ENCODE assay signal across 1 cellular context in the genomic region with DNA sequence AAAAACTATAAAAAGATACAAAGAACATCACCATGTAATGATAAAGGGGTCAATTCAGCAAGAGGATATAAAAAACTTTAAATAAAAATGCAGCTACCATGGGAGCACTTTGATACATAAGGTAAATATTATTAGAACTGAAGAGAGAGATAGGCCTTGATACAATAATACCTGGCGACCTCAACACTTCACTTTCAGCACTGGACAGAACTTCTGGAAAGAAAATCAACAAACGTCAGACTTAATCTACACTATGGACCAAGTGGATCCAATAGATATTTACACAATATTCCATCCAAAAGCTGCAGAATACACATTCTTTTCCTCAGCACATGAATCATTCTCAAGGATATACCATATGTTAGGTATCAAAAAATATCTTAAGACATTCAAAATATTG.
TF ChIP-seq lines count a peak whose summit lies in the region.

No MANE protein-coding gene starts in this region.

TF ChIP-seq in WTC11, 78 proteins besides CTCF, POLR2A, EP300 and RAD21 (continued from another document):
- TF ChIP-seq, protein P1, sequence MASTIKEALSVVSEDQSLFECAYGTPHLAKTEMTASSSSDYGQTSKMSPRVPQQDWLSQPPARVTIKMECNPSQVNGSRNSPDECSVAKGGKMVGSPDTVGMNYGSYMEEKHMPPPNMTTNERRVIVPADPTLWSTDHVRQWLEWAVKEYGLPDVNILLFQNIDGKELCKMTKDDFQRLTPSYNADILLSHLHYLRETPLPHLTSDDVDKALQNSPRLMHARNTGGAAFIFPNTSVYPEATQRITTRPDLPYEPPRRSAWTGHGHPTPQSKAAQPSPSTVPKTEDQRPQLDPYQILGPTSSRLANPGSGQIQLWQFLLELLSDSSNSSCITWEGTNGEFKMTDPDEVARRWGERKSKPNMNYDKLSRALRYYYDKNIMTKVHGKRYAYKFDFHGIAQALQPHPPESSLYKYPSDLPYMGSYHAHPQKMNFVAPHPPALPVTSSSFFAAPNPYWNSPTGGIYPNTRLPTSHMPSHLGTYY (CRISPR knock-in tag; IDR thresholded peaks at IDR 0.05), result no peak
- TF ChIP-seq ZNF317 (CRISPR knock-in tag; IDR thresholded peaks at IDR 0.05; ENCODE audit: borderline replicate concordance, low read depth) (no peak), IRF2 (CRISPR knock-in tag; IDR thresholded peaks at IDR 0.05; ENCODE audit: borderline replicate concordance, low read depth) (no peak), GTF2I (CRISPR knock-in tag; conservative IDR thresholded peaks at IDR 0.05) (no peak)
- TF ChIP-seq, protein P2, sequence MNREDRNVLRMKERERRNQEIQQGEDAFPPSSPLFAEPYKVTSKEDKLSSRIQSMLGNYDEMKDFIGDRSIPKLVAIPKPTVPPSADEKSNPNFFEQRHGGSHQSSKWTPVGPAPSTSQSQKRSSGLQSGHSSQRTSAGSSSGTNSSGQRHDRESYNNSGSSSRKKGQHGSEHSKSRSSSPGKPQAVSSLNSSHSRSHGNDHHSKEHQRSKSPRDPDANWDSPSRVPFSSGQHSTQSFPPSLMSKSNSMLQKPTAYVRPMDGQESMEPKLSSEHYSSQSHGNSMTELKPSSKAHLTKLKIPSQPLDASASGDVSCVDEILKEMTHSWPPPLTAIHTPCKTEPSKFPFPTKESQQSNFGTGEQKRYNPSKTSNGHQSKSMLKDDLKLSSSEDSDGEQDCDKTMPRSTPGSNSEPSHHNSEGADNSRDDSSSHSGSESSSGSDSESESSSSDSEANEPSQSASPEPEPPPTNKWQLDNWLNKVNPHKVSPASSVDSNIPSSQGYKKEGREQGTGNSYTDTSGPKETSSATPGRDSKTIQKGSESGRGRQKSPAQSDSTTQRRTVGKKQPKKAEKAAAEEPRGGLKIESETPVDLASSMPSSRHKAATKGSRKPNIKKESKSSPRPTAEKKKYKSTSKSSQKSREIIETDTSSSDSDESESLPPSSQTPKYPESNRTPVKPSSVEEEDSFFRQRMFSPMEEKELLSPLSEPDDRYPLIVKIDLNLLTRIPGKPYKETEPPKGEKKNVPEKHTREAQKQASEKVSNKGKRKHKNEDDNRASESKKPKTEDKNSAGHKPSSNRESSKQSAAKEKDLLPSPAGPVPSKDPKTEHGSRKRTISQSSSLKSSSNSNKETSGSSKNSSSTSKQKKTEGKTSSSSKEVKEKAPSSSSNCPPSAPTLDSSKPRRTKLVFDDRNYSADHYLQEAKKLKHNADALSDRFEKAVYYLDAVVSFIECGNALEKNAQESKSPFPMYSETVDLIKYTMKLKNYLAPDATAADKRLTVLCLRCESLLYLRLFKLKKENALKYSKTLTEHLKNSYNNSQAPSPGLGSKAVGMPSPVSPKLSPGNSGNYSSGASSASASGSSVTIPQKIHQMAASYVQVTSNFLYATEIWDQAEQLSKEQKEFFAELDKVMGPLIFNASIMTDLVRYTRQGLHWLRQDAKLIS (CRISPR knock-in tag; IDR thresholded peaks at IDR 0.05; ENCODE audit: borderline replicate concordance), result no peak
TF ChIP-seq in WTC11: peak in this region for 0.
